ENCODE assay signal across 19 cellular contexts in genomic region chr6:12474167-12475140, GRCh38.
DNase-seq lines count a peak whose midpoint lies in the region; ATAC-seq, FAIRE-seq and TF ChIP-seq lines count a peak whose summit lies in the region.
"Had no signal": no experiment of that assay in that cellular context is flagged by ENCODE, and none has a peak within 500 bp of the region (broad histone marks: within the 10 kb centered on the region; RNA-seq: fewer than 3 reads in every experiment).

No MANE protein-coding gene starts in this region.

- no peaks in the 10 kb centered on the region for H3K9me3 ChIP-seq in thoracic aorta
- no peaks in the 10 kb centered on the region for H3K9me3 ChIP-seq in colonic mucosa

- no peak for DNase-seq in RWPE1 (ENCODE audit: low spot score)
- DNase-seq in bronchial epithelial cell (ENCODE audit: low read depth) = peak; percentile 99
- DNase-seq in kidney tubule cell (ENCODE audit: low spot score) = peak; percentile 65
- no peak for DNase-seq in thoracic aorta (ENCODE audit: low spot score)
- no peak for DNase-seq in progenitor cell of endocrine pancreas (ENCODE audit: low spot score, unreplicated experiment)
- DNase-seq in colonic mucosa = no peak
- DNase-seq in NOMO-1 treated with DMSO at 0.1 percent for 48 hours (lab: John Stamatoyannopoulos, UW; ENCODE audit: unreplicated experiment) = no peak
- DNase-seq: activated B cell treated with CpG ODN at 0.5 μM for 24 hours; activated CD4-positive, alpha-beta memory T cell treated with anti-CD3 and anti-CD28 coated beads for 36 hours; activated gamma-delta T cell treated with Interleukin-2 at 50 U/mL for 16 hours; activated T-cell treated with anti-CD3 and anti-CD28 coated beads for 4 hours; amniotic stem cell; DND-41; effector CD4-positive, alpha-beta T cell; glutamatergic neuron; KG1; NCI-H2081 treated with DMSO at 0.1 percent for 48 hours; T-helper 9 cell had no signal

- POLR2A ChIA-PET in RWPE1 (lab: Yijun Ruan, JAX; ENCODE audit: low non-redundant PET) = no interaction called here

- H3K4me3 Mint-ChIP-seq in progenitor cell of endocrine pancreas (ENCODE audit: low read depth) = no peak overlapping the region
- H3K4me3 Mint-ChIP-seq: activated B cell treated with CpG ODN at 0.5 μM for 24 hours; activated CD4-positive, alpha-beta memory T cell treated with anti-CD3 and anti-CD28 coated beads for 36 hours; central memory CD8-positive, alpha-beta T cell had no signal

- no peak overlapping the region for H3K4me3 ChIP-seq in bronchial epithelial cell (ENCODE audit: low read depth, low read length)
- H3K4me3 ChIP-seq in thoracic aorta = no peak overlapping the region
- no peak overlapping the region for H3K4me3 ChIP-seq in colonic mucosa

- peaks cover 5% of the 10 kb centered on the region for H3K27me3 Mint-ChIP-seq in progenitor cell of endocrine pancreas

- ATAC-seq in thoracic aorta (ENCODE audit: insufficient number of reproducible peaks, low FRiP score, low read depth) = no peak

- intact Hi-C loops in colonic mucosa (cut with DNase I) = no loop called here

- H3K36me3 ChIP-seq in bronchial epithelial cell (ENCODE audit: control insufficient read depth, insufficient read depth, low read length) = no peaks in the 10 kb centered on the region
- no peaks in the 10 kb centered on the region for H3K36me3 ChIP-seq in thoracic aorta
- H3K36me3 ChIP-seq in colonic mucosa = no peaks in the 10 kb centered on the region

- H3K4me1 ChIP-seq in thoracic aorta (ENCODE audit: control insufficient read depth in 1 of 2, low read depth in 2 of 2) (peaks cover 13 to 37% of the 10 kb centered on the region in 2 donors), colonic mucosa (no peaks in the 10 kb centered on the region)

- no peaks in the 10 kb centered on the region for H3K36me3 Mint-ChIP-seq in progenitor cell of endocrine pancreas (ENCODE audit: insufficient read depth)
- H3K36me3 Mint-ChIP-seq: activated CD4-positive, alpha-beta memory T cell treated with anti-CD3 and anti-CD28 coated beads for 36 hours had no signal

- H3K27ac Mint-ChIP-seq in progenitor cell of endocrine pancreas = no peak overlapping the region
- H3K27ac Mint-ChIP-seq: activated B cell treated with CpG ODN at 0.5 μM for 24 hours; activated CD4-positive, alpha-beta memory T cell treated with anti-CD3 and anti-CD28 coated beads for 36 hours had no signal

- peak; percentile 82 for FAIRE-seq in bronchial epithelial cell (lab: Jason Lieb, UNC)

- CTCF ChIA-PET in RWPE1 (lab: Yijun Ruan, JAX) = interaction anchor here (0.6 to 1.0 kb wide), 4 partner anchors 8 to 223 kb away, joined by 3 to 4 read pairs (median 3); no protein-coding TSS in a partner anchor

- TF ChIP-seq CTCF in RWPE1 (conservative IDR thresholded peaks at IDR 0.05; ENCODE audit: low read depth) = no peak
- TF ChIP-seq CTCF in bronchial epithelial cell (IDR thresholded peaks at IDR 0.05; ENCODE audit: insufficient read depth, low read length, severe bottlenecking) = no peak
- no peak for TF ChIP-seq CTCF in thoracic aorta (IDR thresholded peaks at IDR 0.05)
- TF ChIP-seq CTCF in progenitor cell of endocrine pancreas (IDR thresholded peaks at IDR 0.05; ENCODE audit: unreplicated experiment) = no peak
- TF ChIP-seq CTCF in colonic mucosa (IDR thresholded peaks at IDR 0.05) = no peak

- peak overlapping the region; percentile 90 for H3K27ac ChIP-seq in RWPE1
- H3K27ac ChIP-seq in thoracic aorta = peak overlapping the region; percentile 89 to 94
- H3K27ac ChIP-seq in colonic mucosa = no peak overlapping the region

- H3K4me1 Mint-ChIP-seq in progenitor cell of endocrine pancreas (ENCODE audit: low read depth) = peaks cover 5% of the 10 kb centered on the region
- H3K4me1 Mint-ChIP-seq: activated B cell treated with CpG ODN at 0.5 μM for 24 hours; central memory CD8-positive, alpha-beta T cell had no signal

- H3K9me3 Mint-ChIP-seq in progenitor cell of endocrine pancreas (ENCODE audit: low read depth) = no peaks in the 10 kb centered on the region
- H3K9me3 Mint-ChIP-seq: activated B cell treated with CpG ODN at 0.5 μM for 24 hours; activated CD4-positive, alpha-beta memory T cell treated with anti-CD3 and anti-CD28 coated beads for 36 hours had no signal

- H3K27me3 ChIP-seq in bronchial epithelial cell (ENCODE audit: control insufficient read depth, insufficient read depth, low read length) = no peaks in the 10 kb centered on the region
- no peaks in the 10 kb centered on the region for H3K27me3 ChIP-seq in thoracic aorta (replicated peaks; ENCODE audit: insufficient read depth)
- no peaks in the 10 kb centered on the region for H3K27me3 ChIP-seq in colonic mucosa

- H3K9ac ChIP-seq in colonic mucosa (ENCODE audit: low read depth in 2 of 2, low read length in 2 of 2) = no peak overlapping the region

Comparison
In these comparisons a context has a peak if more than half of its experiments do, and no peak if none do; other contexts are left out.
1. DNase-seq: peak in bronchial epithelial cell (single experiment) and kidney tubule cell (single experiment); none in RWPE1 (single experiment), thoracic aorta (single experiment), progenitor cell of endocrine pancreas (single experiment), colonic mucosa (single experiment) and NOMO-1 treated with DMSO at 0.1 percent for 48 hours (single experiment).